Comparison of ENCODE assay signal across 15 cellular contexts in genomic region chr9:18847576-18848275, GRCh38.
DNase-seq lines count a peak whose midpoint lies in the region; ATAC-seq, FAIRE-seq and TF ChIP-seq lines count a peak whose summit lies in the region.
"Had no signal": no experiment of that assay in that cellular context is flagged by ENCODE, and none has a peak within 500 bp of the region (broad histone marks: within the 10 kb centered on the region; RNA-seq: fewer than 3 reads in every experiment).

No MANE protein-coding gene starts in this region.

- intact Hi-C loops in left colon (cut with DNase I, micrococcal nuclease) (no loop called here), pancreas (cut with DNase I) (no loop called here)

- H3K27ac ChIP-seq in SK-N-SH (ENCODE audit: low read depth in 2 of 2, low read length in 1 of 2) (peak overlapping the region in 1 of 2 experiments; percentile 22; a peak in 1 of 4 replicates), pancreas (no peak overlapping the region)

- H3K27me3 ChIP-seq in BE2C (no peaks in the 10 kb centered on the region), SK-N-SH (ENCODE audit: insufficient read depth) (no peaks in the 10 kb centered on the region), pancreas (no peaks in the 10 kb centered on the region)

- H2AFZ ChIP-seq in SK-N-SH (ENCODE audit: low read depth) = no peak overlapping the region

- TF ChIP-seq EP300 in SK-N-SH (IDR thresholded peaks at IDR 0.05; ENCODE audit: borderline replicate concordance in 1 of 2, low read depth in 1 of 2, low read length in 1 of 2) = peak in 1 of 2 experiments; percentile 95; a peak in 2 of 4 replicates

- ATAC-seq in left colon (peak; percentile 57), pancreas (peak in 3 of 4 donors; percentile 88 to 99 (median 97)), HG03378 (IDR thresholded peaks at IDR 0.05; ENCODE audit: unreplicated experiment) (no peak)
- ATAC-seq: GM12878 had no signal

- H3K9me2 ChIP-seq in SK-N-SH = no peaks in the 10 kb centered on the region

- H3K4me2 ChIP-seq in SK-N-SH = no peak overlapping the region

- no peak for FAIRE-seq in pancreas (lab: Jason Lieb, UNC)
- FAIRE-seq: GM12878, GM18507 had no signal

- TF ChIP-seq RAD21 in SK-N-SH (IDR thresholded peaks at IDR 0.05; ENCODE audit: low read length) = peak; percentile 25; the same call in 1 of the 2 replicates

- H3F3A ChIP-seq in SK-N-SH (replicated peaks; ENCODE audit: insufficient read depth) = no peaks in the 10 kb centered on the region

- no peak for TF ChIP-seq CTCF in BE2C (IDR thresholded peaks at IDR 0.05; ENCODE audit: low read depth, low read length)
- no peak for TF ChIP-seq CTCF in SK-N-SH (IDR thresholded peaks at IDR 0.05)
- no peak for TF ChIP-seq CTCF in pancreas (IDR thresholded peaks at IDR 0.05)

- CTCF ChIA-PET in SK-N-SH (lab: Yijun Ruan, JAX) = interaction anchor here (1.1 kb wide), 1 partner anchor 43 kb away, joined by 4 read pairs; no protein-coding TSS in a partner anchor

- H3K9me3 ChIP-seq in BE2C = no peaks in the 10 kb centered on the region
- no peaks in the 10 kb centered on the region for H3K9me3 ChIP-seq in SK-N-SH
- no peaks in the 10 kb centered on the region for H3K9me3 ChIP-seq in pancreas

- no peaks in the 10 kb centered on the region for H4K20me1 ChIP-seq in SK-N-SH (ENCODE audit: insufficient read depth)

- peaks cover 5% of the 10 kb centered on the region; the same call in 1 of the 2 replicates for H3K79me2 ChIP-seq in SK-N-SH (ENCODE audit: insufficient read depth)

- 60% methylated on average over 5 of the region's 5 CpGs for WGBS in SK-N-SH (ENCODE audit: low lambda C conversion rate)
- WGBS in pancreas, 2 donors = 61 to 62% methylated on average over 5 of the region's 5 CpGs

- POLR2A ChIA-PET in SK-N-SH (lab: Yijun Ruan, JAX) = interaction anchor here (1.1 kb wide), 1 partner anchor 43 kb away, joined by 3 read pairs; no protein-coding TSS in a partner anchor

- H3K36me3 ChIP-seq in BE2C (no peaks in the 10 kb centered on the region), SK-N-SH (replicated peaks in 1 of 2; ENCODE audit: control insufficient read depth in 1 of 2, insufficient read depth in 2 of 2, low read length in 1 of 2) (peaks cover 0 to 54% of the 10 kb centered on the region in 2 experiments), pancreas (no peaks in the 10 kb centered on the region)

- no peak overlapping the region for H3K9ac ChIP-seq in SK-N-SH

- H3K4me3 ChIP-seq in BE2C (ENCODE audit: low read depth, low read length) = no peak overlapping the region
- H3K4me3 ChIP-seq in SK-N-SH (ENCODE audit: low read depth in 2 of 2, low read length in 1 of 2) = no peak overlapping the region
- H3K4me3 ChIP-seq in pancreas = no peak overlapping the region
- H3K4me3 ChIP-seq: GM12878 had no signal

- H3K4me1 ChIP-seq in BE2C = peaks cover 13% of the 10 kb centered on the region
- peaks cover 0 to 32% of the 10 kb centered on the region in 2 experiments; a peak in 2 of 4 replicates for H3K4me1 ChIP-seq in SK-N-SH (ENCODE audit: control insufficient read depth in 1 of 2, insufficient read depth in 2 of 2, low read depth in 1 of 2, low read length in 1 of 2)
- H3K4me1 ChIP-seq in pancreas = peaks cover 0 to 6% (median 0%) of the 10 kb centered on the region in 3 donors

- DNase-seq in BE2C (peak; percentile 61), SK-N-SH (peak; percentile 59), left colon (peak; percentile 25 to 54), pancreas (peak in 2 of 6 donors; percentile 25 to 52), NCI-H526 treated with DMSO at 0.1 percent for 48 hours (lab: John Stamatoyannopoulos, UW) (no peak), NCI-H526 (lab: John Stamatoyannopoulos, UW) (no peak)
- DNase-seq: ACHN; C1 segment of cervical spinal cord; Calu3; CD4-positive, alpha-beta T cell; DMS79; HCEC 1CT had no signal

TF ChIP-seq in SK-N-SH, 30 proteins besides CTCF, POLR2A, EP300 and RAD21:
- TF ChIP-seq SIN3A (IDR thresholded peaks at IDR 0.05; ENCODE audit: borderline replicate concordance, low read depth, low read length) (no peak), NRF1 (IDR thresholded peaks at IDR 0.05; ENCODE audit: low read depth, low read length) (no peak), POLR2AphosphoS5 (IDR thresholded peaks at IDR 0.05; ENCODE audit: low read depth, low read length) (peak; percentile 18; the same call in 1 of the 2 replicates), CHD2 (IDR thresholded peaks at IDR 0.05; ENCODE audit: low read length, partially characterized antibody) (peak; percentile 83), TCF12 (IDR thresholded peaks at IDR 0.05) (peak; percentile 46; the same call in 1 of the 2 replicates), RCOR1 (IDR thresholded peaks at IDR 0.05; ENCODE audit: low read length) (peak; percentile 98), GATA2 (CRISPR knock-in tag; IDR thresholded peaks at IDR 0.05) (peak; percentile 91), FOXJ3 (CRISPR knock-in tag; IDR thresholded peaks at IDR 0.05) (peak; percentile 68; the same call in 1 of the 2 replicates), FOXM1 (IDR thresholded peaks at IDR 0.05; ENCODE audit: low read depth) (no peak), MXI1 (IDR thresholded peaks at IDR 0.05; ENCODE audit: low read depth, low read length) (peak; percentile 95)

Comparison
In these comparisons a context has a peak if more than half of its experiments do, and no peak if none do; other contexts are left out.
1. DNase-seq: peak in BE2C (single experiment), SK-N-SH (single experiment) and left colon (2 of 2); none in NCI-H526 treated with DMSO at 0.1 percent for 48 hours (single experiment) and NCI-H526 (0 of 2).